ENCODE assay signal across 29 cellular contexts in genomic region chr3:988790-989189, GRCh38.
"Had no signal": no experiment of that assay in that cellular context is flagged by ENCODE, and none has a peak within 500 bp of the region (broad histone marks: within the 10 kb centered on the region; RNA-seq: fewer than 3 reads in every experiment).

No MANE protein-coding gene starts in this region.

- DNase-seq: activated B cell treated with CpG ODN at 0.5 μM for 24 hours; activated CD4-positive, alpha-beta memory T cell treated with anti-CD3 and anti-CD28 coated beads for 36 hours; activated CD4-positive, alpha-beta T cell treated with anti-CD3 and anti-CD28 coated beads, Interleukin-2, amount 10 ng/mL, durations not matched to agents 24 days and 14 days; activated CD8-positive, alpha-beta memory T cell treated with anti-CD3 and anti-CD28 coated beads, Interleukin-2, amount 10 ng/mL, durations not matched to agents 7 days and 5 days; activated CD8-positive, alpha-beta memory T cell treated with anti-CD3 and anti-CD28 coated beads, Interleukin-2, amount 50 U/mL, for 4 hours; activated CD8-positive, alpha-beta T cell treated with anti-CD3 and anti-CD28 coated beads, Interleukin-2, amount 10 ng/mL, durations not matched to agents 7 days and 5 days; activated effector memory CD4-positive, alpha-beta T cell treated with anti-CD3 and anti-CD28 coated beads, Interleukin-2, amount 50 U/mL, for 16 hours; activated naive CD4-positive, alpha-beta T cell treated with anti-CD3 and anti-CD28 coated beads for 36 hours; activated naive CD8-positive, alpha-beta T cell treated with anti-CD3 and anti-CD28 coated beads for 36 hours; activated naive CD8-positive, alpha-beta T cell treated with anti-CD3 and anti-CD28 coated beads, Interleukin-2, amount 50 U/mL, for 24 hours; activated T-cell treated with anti-CD3 and anti-CD28 coated beads, Interleukin-2, amount 50 U/mL, for 1 hour; activated T-cell treated with anti-CD3 and anti-CD28 coated beads, Interleukin-2, amount 50 U/mL, for 48 hours; adrenal gland; amygdala; aorta; body of pancreas; caudate nucleus; cortex of kidney; dermis blood vessel endothelial cell; effector CD4-positive, alpha-beta T cell; effector memory CD8-positive, alpha-beta T cell; erythroblast; foreskin melanocyte; T-helper 1 cell; T-helper 17 cell; T1000; WERI-Rb-1 had no signal

- H3K4me1 ChIP-seq: adrenal gland, body of pancreas, esophagus muscularis mucosa, gastroesophageal sphincter had no signal

- H3K36me3 ChIP-seq: adrenal gland, esophagus muscularis mucosa, gastroesophageal sphincter, WERI-Rb-1 had no signal

- H3K9me3 ChIP-seq: adrenal gland, body of pancreas, esophagus muscularis mucosa, gastroesophageal sphincter had no signal

- H3K4me3 ChIP-seq: adrenal gland, body of pancreas, esophagus muscularis mucosa, gastroesophageal sphincter had no signal

- H3K27ac ChIP-seq: adrenal gland, body of pancreas, esophagus muscularis mucosa, gastroesophageal sphincter, WERI-Rb-1 had no signal

- H3K27me3 ChIP-seq: adrenal gland, body of pancreas, esophagus muscularis mucosa, gastroesophageal sphincter had no signal
